In genomic region chr7:36515847-36516246, GRCh38 we compare ENCODE assay signal across 18 cellular contexts.
DNase-seq lines count a peak whose midpoint lies in the region; ATAC-seq and TF ChIP-seq lines count a peak whose summit lies in the region.
"Had no signal": no experiment of that assay in that cellular context is flagged by ENCODE, and none has a peak within 500 bp of the region (broad histone marks: within the 10 kb centered on the region; RNA-seq: fewer than 3 reads in every experiment).

No MANE protein-coding gene starts in this region.

- POLR2A ChIA-PET in activated CD4-positive, alpha-beta T cell treated with anti-CD3 and anti-CD28 coated beads, Interleukin-2, amount 10 ng/mL, durations not matched to agents 7 days and 5 days (lab: Charles Lee), result no interaction called here
- POLR2A ChIA-PET in activated CD8-positive, alpha-beta T cell treated with anti-CD3 and anti-CD28 coated beads for 36 hours (lab: Charles Lee), result no interaction called here

- TF ChIP-seq CTCF in activated CD8-positive, alpha-beta T cell treated with anti-CD3 and anti-CD28 coated beads for 36 hours (IDR thresholded peaks at IDR 0.05), result no peak
- TF ChIP-seq CTCF in thyroid gland (IDR thresholded peaks at IDR 0.05), result no peak
- TF ChIP-seq CTCF in glutamatergic neuron (IDR thresholded peaks at IDR 0.05; ENCODE audit: partially characterized antibody, unreplicated experiment), result no peak

- peak overlapping the region; percentile 33 for H4K8ac ChIP-seq in neuronal stem cell (ENCODE audit: low read depth, low read length)

- H3K9ac ChIP-seq in neuronal stem cell (ENCODE audit: low read depth, low read length, poor library complexity), result peak overlapping the region; percentile 53
- H3K9ac ChIP-seq: parathyroid adenoma had no signal

- peak overlapping the region; percentile 3 for H3K14ac ChIP-seq in neuronal stem cell (ENCODE audit: low read length)

- H2BK12ac ChIP-seq in neuronal stem cell (ENCODE audit: low read length), result peak overlapping the region; percentile 98

- no peaks in the 10 kb centered on the region for H3K27me3 Mint-ChIP-seq in activated CD4-positive, alpha-beta T cell treated with anti-CD3 and anti-CD28 coated beads, Interleukin-2, amount 10 ng/mL, durations not matched to agents 7 days and 5 days
- H3K27me3 Mint-ChIP-seq in activated CD8-positive, alpha-beta T cell treated with anti-CD3 and anti-CD28 coated beads for 36 hours, result no peaks in the 10 kb centered on the region
- no peaks in the 10 kb centered on the region for H3K27me3 Mint-ChIP-seq in effector memory CD8-positive, alpha-beta T cell
- peaks cover 11% of the 10 kb centered on the region for H3K27me3 Mint-ChIP-seq in glutamatergic neuron (ENCODE audit: unreplicated experiment)

- H3K9me3 Mint-ChIP-seq in activated CD4-positive, alpha-beta T cell treated with anti-CD3 and anti-CD28 coated beads, Interleukin-2, amount 10 ng/mL, durations not matched to agents 7 days and 5 days, result no peaks in the 10 kb centered on the region
- H3K9me3 Mint-ChIP-seq in activated CD8-positive, alpha-beta T cell treated with anti-CD3 and anti-CD28 coated beads for 36 hours, result no peaks in the 10 kb centered on the region
- H3K9me3 Mint-ChIP-seq in effector memory CD8-positive, alpha-beta T cell, result peaks cover 4 to 9% of the 10 kb centered on the region in 2 donors
- peaks cover 6% of the 10 kb centered on the region for H3K9me3 Mint-ChIP-seq in glutamatergic neuron (ENCODE audit: unreplicated experiment)

- WGBS in neuronal stem cell (ENCODE audit: extremely low coverage in 2 of 2, insufficient read length in 2 of 2, insufficient replicate concordance in 1 of 2), 2 donors, result 100% methylated on average over 1 to 3 of the region's 3 CpGs
- 96 to 97% methylated on average over 3 of the region's 3 CpGs for WGBS in thyroid gland, 2 donors

- no peak overlapping the region for H4K91ac ChIP-seq in neuronal stem cell (ENCODE audit: low read depth, low read length, poor library complexity)

- H3K27ac ChIP-seq in neuronal stem cell (replicated peaks; ENCODE audit: low read length) (no peak overlapping the region), thyroid gland (no peak overlapping the region)
- H3K27ac ChIP-seq: lower lobe of right lung, parathyroid adenoma had no signal

- no peaks in the 10 kb centered on the region for H3K36me3 Mint-ChIP-seq in activated CD4-positive, alpha-beta T cell treated with anti-CD3 and anti-CD28 coated beads, Interleukin-2, amount 10 ng/mL, durations not matched to agents 7 days and 5 days (ENCODE audit: low read depth)
- H3K36me3 Mint-ChIP-seq in activated CD8-positive, alpha-beta T cell treated with anti-CD3 and anti-CD28 coated beads for 36 hours (ENCODE audit: low read depth), result peaks cover 1% of the 10 kb centered on the region
- peaks cover 60% of the 10 kb centered on the region for H3K36me3 Mint-ChIP-seq in effector memory CD8-positive, alpha-beta T cell (ENCODE audit: insufficient read depth)
- no peaks in the 10 kb centered on the region for H3K36me3 Mint-ChIP-seq in glutamatergic neuron (ENCODE audit: unreplicated experiment)

- CTCF ChIA-PET in activated CD4-positive, alpha-beta T cell treated with anti-CD3 and anti-CD28 coated beads, Interleukin-2, amount 10 ng/mL, durations not matched to agents 7 days and 5 days (lab: Charles Lee), result no interaction called here
- CTCF ChIA-PET in activated CD8-positive, alpha-beta T cell treated with anti-CD3 and anti-CD28 coated beads for 36 hours (lab: Charles Lee), result no interaction called here

- no peak overlapping the region for H3K4me3 Mint-ChIP-seq in activated CD4-positive, alpha-beta T cell treated with anti-CD3 and anti-CD28 coated beads, Interleukin-2, amount 10 ng/mL, durations not matched to agents 7 days and 5 days
- no peak overlapping the region for H3K4me3 Mint-ChIP-seq in activated CD8-positive, alpha-beta T cell treated with anti-CD3 and anti-CD28 coated beads for 36 hours
- no peak overlapping the region for H3K4me3 Mint-ChIP-seq in effector memory CD8-positive, alpha-beta T cell
- H3K4me3 Mint-ChIP-seq in glutamatergic neuron (ENCODE audit: unreplicated experiment), result no peak overlapping the region

- H3K27me3 ChIP-seq in neuronal stem cell (ENCODE audit: control insufficient read depth in 3 of 3, insufficient read depth in 3 of 3, low read depth in 1 of 3, low read length in 3 of 3), result no peaks in the 10 kb centered on the region
- no peaks in the 10 kb centered on the region for H3K27me3 ChIP-seq in thyroid gland
- H3K27me3 ChIP-seq: BE2C had no signal

- TF ChIP-seq POLR2A in thyroid gland (IDR thresholded peaks at IDR 0.05), result no peak

- DNase-seq in activated CD4-positive, alpha-beta T cell treated with anti-CD3 and anti-CD28 coated beads, Interleukin-2, amount 10 ng/mL, durations not matched to agents 7 days and 5 days, result no peak
- no peak for DNase-seq in activated CD4-positive, alpha-beta T cell treated with anti-CD3 and anti-CD28 coated beads, Interleukin-2, amount 50 U/mL, for 4 hours
- no peak for DNase-seq in activated CD8-positive, alpha-beta T cell treated with anti-CD3 and anti-CD28 coated beads for 36 hours
- no peak for DNase-seq in effector memory CD8-positive, alpha-beta T cell
- DNase-seq in neuronal stem cell (ENCODE audit: low spot score), result no peak
- no peak for DNase-seq in activated naive CD4-positive, alpha-beta T cell (lab: John Stamatoyannopoulos, UW)
- no peak for DNase-seq in thyroid gland
- DNase-seq in glutamatergic neuron, result no peak
- DNase-seq: activated gamma-delta T cell treated with Interleukin-2 at 50 U/mL for 16 hours; aorta; BE2C; DMS 273 treated with DMSO at 0.1 percent for 48 hours; GDM1; lower lobe of right lung; NCI-H187; NCI-H774; stimulated activated CD4-positive, alpha-beta T cell treated with anti-CD3 and anti-CD28 coated beads, Interleukin-1b, Interleukin-23, amount 100 ng/mL, for 48 hours had no signal

- H3K36me3 ChIP-seq in neuronal stem cell (replicated peaks in 1 of 2; ENCODE audit: control insufficient read depth in 2 of 2, insufficient read depth in 2 of 2, low read length in 2 of 2), result peaks cover 0 to 2% of the 10 kb centered on the region in 2 donors
- H3K36me3 ChIP-seq in thyroid gland, result no peaks in the 10 kb centered on the region
- H3K36me3 ChIP-seq: BE2C, lower lobe of right lung had no signal

- intact Hi-C loops in activated CD8-positive, alpha-beta T cell treated with anti-CD3 and anti-CD28 coated beads for 36 hours (cut with micrococcal nuclease), result no loop called here
- intact Hi-C loops in thyroid gland (cut with DNase I), result no loop called here

- no peak overlapping the region for H2BK120ac ChIP-seq in neuronal stem cell (ENCODE audit: low read depth, low read length)

- peak overlapping the region; percentile 31 for H3K18ac ChIP-seq in neuronal stem cell (ENCODE audit: low read length)

- peak overlapping the region; percentile 87 for H3K4ac ChIP-seq in neuronal stem cell (ENCODE audit: low read length)

- no peak overlapping the region for H2AK5ac ChIP-seq in neuronal stem cell (ENCODE audit: low read depth, low read length)

- H3K27ac Mint-ChIP-seq in activated CD4-positive, alpha-beta T cell treated with anti-CD3 and anti-CD28 coated beads, Interleukin-2, amount 10 ng/mL, durations not matched to agents 7 days and 5 days, result peak overlapping the region; percentile 64
- peak overlapping the region; percentile 2 for H3K27ac Mint-ChIP-seq in activated CD8-positive, alpha-beta T cell treated with anti-CD3 and anti-CD28 coated beads for 36 hours
- peak overlapping the region; percentile 32 to 91 for H3K27ac Mint-ChIP-seq in effector memory CD8-positive, alpha-beta T cell
- no peak overlapping the region for H3K27ac Mint-ChIP-seq in glutamatergic neuron (ENCODE audit: unreplicated experiment)

- H3K79me1 ChIP-seq in neuronal stem cell (ENCODE audit: low read depth, low read length), result no peaks in the 10 kb centered on the region

- H3K4me1 Mint-ChIP-seq in activated CD4-positive, alpha-beta T cell treated with anti-CD3 and anti-CD28 coated beads, Interleukin-2, amount 10 ng/mL, durations not matched to agents 7 days and 5 days, result peaks cover 11% of the 10 kb centered on the region
- H3K4me1 Mint-ChIP-seq in activated CD8-positive, alpha-beta T cell treated with anti-CD3 and anti-CD28 coated beads for 36 hours (ENCODE audit: low read depth), result peaks cover 12% of the 10 kb centered on the region
- H3K4me1 Mint-ChIP-seq in effector memory CD8-positive, alpha-beta T cell (ENCODE audit: low read depth in 2 of 2), result peaks cover 13 to 40% of the 10 kb centered on the region in 2 donors
- H3K4me1 Mint-ChIP-seq in glutamatergic neuron (ENCODE audit: low read depth, unreplicated experiment), result peaks cover 16% of the 10 kb centered on the region

- H3K4me2 ChIP-seq in neuronal stem cell (ENCODE audit: insufficient read depth, low read length, poor library complexity, severe bottlenecking), result no peak overlapping the region

- H3K4me3 ChIP-seq in neuronal stem cell (ENCODE audit: low read length in 2 of 2) (peak overlapping the region in 1 of 2 donors; percentile 27), thyroid gland (replicated peaks in 1 of 3) (no peak overlapping the region)
- H3K4me3 ChIP-seq: lower lobe of right lung had no signal

- H3K9me3 ChIP-seq in neuronal stem cell (replicated peaks in 1 of 2; ENCODE audit: control insufficient read depth in 2 of 2, insufficient read depth in 1 of 2, low read depth in 1 of 2, low read length in 2 of 2), result peaks cover 0 to 2% of the 10 kb centered on the region in 2 donors
- no peaks in the 10 kb centered on the region for H3K9me3 ChIP-seq in thyroid gland
- H3K9me3 ChIP-seq: BE2C, lower lobe of right lung had no signal

- peak overlapping the region; percentile 11 for H3K23ac ChIP-seq in neuronal stem cell (ENCODE audit: low read depth, low read length, poor library complexity)

- H2BK15ac ChIP-seq in neuronal stem cell (ENCODE audit: low read length), result peak overlapping the region; percentile 54

- H3K4me1 ChIP-seq in neuronal stem cell (ENCODE audit: control insufficient read depth in 2 of 2, insufficient read depth in 1 of 2, low read depth in 1 of 2, low read length in 2 of 2), result peaks cover 6 to 7% of the 10 kb centered on the region in 2 donors
- H3K4me1 ChIP-seq in thyroid gland, result no peaks in the 10 kb centered on the region
- H3K4me1 ChIP-seq: BE2C, lower lobe of right lung, parathyroid adenoma had no signal

- no peak for ATAC-seq in activated CD8-positive, alpha-beta T cell treated with anti-CD3 and anti-CD28 coated beads for 36 hours
- no peak for ATAC-seq in effector memory CD8-positive, alpha-beta T cell (replicated peaks)

- H2BK5ac ChIP-seq in neuronal stem cell (ENCODE audit: low read length), result peak overlapping the region; percentile 35

- no peak overlapping the region for H2AFZ ChIP-seq in neuronal stem cell (ENCODE audit: low read length)
- H2AFZ ChIP-seq: parathyroid adenoma had no signal
